ENCODE assay signal across 15 cellular contexts in genomic region chr7:102840404-102840803, GRCh38.
A peak's percentile ranks its signal among the peaks of the same experiment; 100 is the strongest.
DNase-seq lines count a peak whose midpoint lies in the region; ATAC-seq and TF ChIP-seq lines count a peak whose summit lies in the region.
"Had no signal": no experiment of that assay in that cellular context is flagged by ENCODE, and none has a peak within 500 bp of the region (broad histone marks: within the 10 kb centered on the region; RNA-seq: fewer than 3 reads in every experiment).

No MANE protein-coding gene starts in this region.

- no peaks in the 10 kb centered on the region for H4K20me1 ChIP-seq in mammary epithelial cell (ENCODE audit: insufficient read depth, low read length)
- H4K20me1 ChIP-seq: BLaER1 treated with 17β-estradiol and CSF1 and Interleukin-3, amounts not matched to agents 10 nM and 100 nM had no signal

- BruUV-seq in MCF 10A (replicated peaks; lab: Mats Ljungman, UMichigan) (no TSS peak), mammary epithelial cell (replicated peaks; lab: Mats Ljungman, UMichigan) (no TSS peak)

- TF ChIP-seq CTCF in MCF 10A (IDR thresholded peaks at IDR 0.05; ENCODE audit: unreplicated experiment) (no peak), mammary epithelial cell (conservative IDR thresholded peaks at IDR 0.05 in 1 of 2, IDR thresholded peaks at IDR 0.05 in 1 of 2; ENCODE audit: extremely low read depth in 1 of 2, insufficient read depth in 1 of 2, low read depth in 1 of 2, low read length in 2 of 2) (no peak), nephron (IDR thresholded peaks at IDR 0.05; ENCODE audit: unreplicated experiment in 3 of 3) (no peak)

- POLR2A ChIA-PET in MCF 10A (lab: Yijun Ruan, JAX): no interaction called here

- no peak overlapping the region for H3K27ac Mint-ChIP-seq in MCF 10A (ENCODE audit: low read depth, unreplicated experiment)
- peak overlapping the region in 2 of 3 experiments; percentile 69 to 72 for H3K27ac Mint-ChIP-seq in nephron
- H3K27ac Mint-ChIP-seq: CD4-positive, CD25-positive, alpha-beta regulatory T cell; HFFc6 had no signal

- DNase-seq in MCF 10A (ENCODE audit: unreplicated experiment): peak; percentile 4
- no peak for DNase-seq in mammary epithelial cell
- DNase-seq in SK-N-MC (ENCODE audit: low read depth, low spot score): no peak
- no peak for DNase-seq in NCI-H524 treated with DMSO at 0.1 percent for 48 hours (lab: John Stamatoyannopoulos, UW)
- DNase-seq: 8988T; ACHN; Calu3; CD4-positive, CD25-positive, alpha-beta regulatory T cell; DMS 273 treated with DMSO at 0.1 percent for 48 hours; HCEC 1CT; HFFc6 had no signal

- H3K4me2 ChIP-seq in mammary epithelial cell (ENCODE audit: insufficient read depth, low read depth, low read length): no peak overlapping the region

- H3K9me3 ChIP-seq in mammary epithelial cell (replicated peaks; ENCODE audit: insufficient read depth, low read length) (no peaks in the 10 kb centered on the region), SK-N-MC (ENCODE audit: low read depth, low read length) (no peaks in the 10 kb centered on the region)
- H3K9me3 ChIP-seq: BLaER1 treated with 17β-estradiol and CSF1 and Interleukin-3, amounts not matched to agents 10 nM and 100 nM had no signal

- peaks cover 13% of the 10 kb centered on the region for H3K4me1 ChIP-seq in mammary epithelial cell (ENCODE audit: insufficient read depth, low read length)

- H3K4me3 ChIP-seq in mammary epithelial cell (replicated peaks in 1 of 3; ENCODE audit: insufficient read depth in 1 of 3, low read depth in 2 of 3, low read length in 3 of 3) (no peak overlapping the region), SK-N-MC (no peak overlapping the region)
- H3K4me3 ChIP-seq: BLaER1 treated with 17β-estradiol and CSF1 and Interleukin-3, amounts not matched to agents 10 nM and 100 nM had no signal

- H3K27me3 ChIP-seq in mammary epithelial cell (ENCODE audit: insufficient read depth, low read length): no peaks in the 10 kb centered on the region
- H3K27me3 ChIP-seq: BLaER1 treated with 17β-estradiol and CSF1 and Interleukin-3, amounts not matched to agents 10 nM and 100 nM had no signal

- CTCF ChIA-PET in MCF 10A (lab: Yijun Ruan, JAX): no interaction called here
- CTCF ChIA-PET in mammary epithelial cell (lab: Charles Lee; ENCODE audit: low non-redundant PET): no interaction called here

- no peak overlapping the region for H3K9ac ChIP-seq in mammary epithelial cell (ENCODE audit: insufficient read depth, low read length)
- H3K9ac ChIP-seq in SK-N-MC (ENCODE audit: insufficient read length): no peak overlapping the region
- H3K9ac ChIP-seq: BLaER1 treated with 17β-estradiol and CSF1 and Interleukin-3, amounts not matched to agents 10 nM and 100 nM had no signal

- dilution Hi-C loops in mammary epithelial cell (cut with HindIII; ENCODE audit: low sequenced_read_pairs): no loop called here

- ATAC-seq in HG02973 (IDR thresholded peaks at IDR 0.05; ENCODE audit: unreplicated experiment): no peak
- ATAC-seq in HG03571 (IDR thresholded peaks at IDR 0.05; ENCODE audit: unreplicated experiment): no peak

- H3K36me3 Mint-ChIP-seq in MCF 10A (ENCODE audit: insufficient read depth, unreplicated experiment): peaks cover 12% of the 10 kb centered on the region
- peaks cover 6% of the 10 kb centered on the region for H3K36me3 Mint-ChIP-seq in nephron (ENCODE audit: low read depth)

- peaks cover 11% of the 10 kb centered on the region for H3K4me1 Mint-ChIP-seq in MCF 10A (ENCODE audit: insufficient read depth, unreplicated experiment)
- H3K4me1 Mint-ChIP-seq in nephron: peaks cover 56% of the 10 kb centered on the region

- H3K4me3 Mint-ChIP-seq in MCF 10A (ENCODE audit: unreplicated experiment) (no peak overlapping the region), nephron (no peak overlapping the region)
- H3K4me3 Mint-ChIP-seq: CD4-positive, CD25-positive, alpha-beta regulatory T cell; HFFc6 had no signal

- H3K9me3 Mint-ChIP-seq in MCF 10A (ENCODE audit: unreplicated experiment) (no peaks in the 10 kb centered on the region), nephron (no peaks in the 10 kb centered on the region)
- H3K9me3 Mint-ChIP-seq: CD4-positive, CD25-positive, alpha-beta regulatory T cell; HFFc6 had no signal

- intact Hi-C loops in MCF 10A (cut with micrococcal nuclease) (no loop called here), mammary epithelial cell (cut with micrococcal nuclease) (no loop called here)

- H3K36me3 ChIP-seq in mammary epithelial cell (ENCODE audit: insufficient read depth, low read length) (no peaks in the 10 kb centered on the region), SK-N-MC (ENCODE audit: insufficient read depth, low read length) (no peaks in the 10 kb centered on the region)
- H3K36me3 ChIP-seq: BLaER1 treated with 17β-estradiol and CSF1 and Interleukin-3, amounts not matched to agents 10 nM and 100 nM had no signal

- no peaks in the 10 kb centered on the region for H3K79me2 ChIP-seq in mammary epithelial cell (ENCODE audit: insufficient read depth, low read length)

- WGBS in mammary epithelial cell (ENCODE audit: low coverage, missing lambda C conversion rate): 88% methylated on average over 3 of the region's 3 CpGs

- H3K27me3 Mint-ChIP-seq in MCF 10A (ENCODE audit: insufficient read depth, unreplicated experiment): no peaks in the 10 kb centered on the region
- H3K27me3 Mint-ChIP-seq in nephron (ENCODE audit: low read depth): no peaks in the 10 kb centered on the region

- H3K27ac ChIP-seq in mammary epithelial cell (ENCODE audit: insufficient read depth, low read depth, low read length): no peak overlapping the region
- H3K27ac ChIP-seq in SK-N-MC: peak overlapping the region; percentile 32; the same call in 1 of the 2 replicates
- H3K27ac ChIP-seq: BLaER1 treated with 17β-estradiol and CSF1 and Interleukin-3, amounts not matched to agents 10 nM and 100 nM had no signal

- in situ Hi-C loops in mammary epithelial cell (cut with MboI; ENCODE audit: low sequenced_read_pairs in 2 of 2): no loop called here

- H2AFZ ChIP-seq in mammary epithelial cell (ENCODE audit: low read depth, low read length): no peak overlapping the region
